16 cellular contexts compared by ENCODE assay signal in genomic region chr11:103849366-103849765, GRCh38.
"Had no signal": no experiment of that assay in that cellular context is flagged by ENCODE, and none has a peak within 500 bp of the region (broad histone marks: within the 10 kb centered on the region; RNA-seq: fewer than 3 reads in every experiment).

No MANE protein-coding gene starts in this region.

- H3K9me3 Mint-ChIP-seq: activated CD4-positive, alpha-beta T cell treated with anti-CD3 and anti-CD28 coated beads, Interleukin-2, amount 10 ng/mL, durations not matched to agents 7 days and 5 days; dendritic cell treated with granulocyte-macrophage colony-stimulating factor and Interleukin-4, amounts not matched to agents 40 ng/mL and 50 ng/mL, for 4 days; stimulated activated naive CD8-positive, alpha-beta T cell treated with anti-CD3 and anti-CD28 coated beads, Interleukin-15, amount 100 ng/mL, for 72 hours had no signal

- H3K4me3 ChIP-seq: prostate gland, right lobe of liver, SJSA1, spleen had no signal

- H3K27me3 ChIP-seq: right lobe of liver, SJSA1, spleen had no signal

- H3K27ac ChIP-seq: right lobe of liver, SJSA1, spleen had no signal

- H3K36me3 Mint-ChIP-seq: activated naive CD8-positive, alpha-beta T cell had no signal

- ATAC-seq: activated T-cell treated with anti-CD3 and anti-CD28 coated beads, Interleukin-2, amount 50 U/mL, for 72 hours; right lobe of liver; stimulated activated naive CD8-positive, alpha-beta T cell treated with anti-CD3 and anti-CD28 coated beads, Interleukin-15, amount 100 ng/mL, for 72 hours had no signal

- H3K4me3 Mint-ChIP-seq: activated CD4-positive, alpha-beta T cell treated with anti-CD3 and anti-CD28 coated beads, Interleukin-2, amount 10 ng/mL, durations not matched to agents 7 days and 5 days; activated naive CD8-positive, alpha-beta T cell; activated T-cell treated with anti-CD3 and anti-CD28 coated beads, Interleukin-2, amount 50 U/mL, for 72 hours; dendritic cell treated with granulocyte-macrophage colony-stimulating factor and Interleukin-4, amounts not matched to agents 40 ng/mL and 50 ng/mL, for 4 days; stimulated activated naive CD8-positive, alpha-beta T cell treated with anti-CD3 and anti-CD28 coated beads, Interleukin-15, amount 100 ng/mL, for 72 hours had no signal

- H3K27ac Mint-ChIP-seq: activated CD4-positive, alpha-beta T cell treated with anti-CD3 and anti-CD28 coated beads, Interleukin-2, amount 10 ng/mL, durations not matched to agents 7 days and 5 days; activated naive CD8-positive, alpha-beta T cell; activated T-cell treated with anti-CD3 and anti-CD28 coated beads, Interleukin-2, amount 50 U/mL, for 72 hours; dendritic cell treated with granulocyte-macrophage colony-stimulating factor and Interleukin-4, amounts not matched to agents 40 ng/mL and 50 ng/mL, for 4 days; stimulated activated naive CD8-positive, alpha-beta T cell treated with anti-CD3 and anti-CD28 coated beads, Interleukin-15, amount 100 ng/mL, for 72 hours had no signal

- H3K9me3 ChIP-seq: prostate gland, right lobe of liver, SJSA1, spleen had no signal

- H3K36me3 ChIP-seq: prostate gland, right lobe of liver, SJSA1, spleen had no signal

- H3K4me1 ChIP-seq: prostate gland, right lobe of liver, SJSA1, spleen had no signal

- DNase-seq: activated CD4-positive, alpha-beta T cell treated with anti-CD3 and anti-CD28 coated beads, Interleukin-2, amount 10 ng/mL, durations not matched to agents 7 days and 5 days; activated CD4-positive, CD25-positive, alpha-beta regulatory T cell; activated CD8-positive, alpha-beta memory T cell treated with anti-CD3 and anti-CD28 coated beads, Interleukin-2, amount 50 U/mL, for 48 hours; activated T-cell treated with anti-CD3 and anti-CD28 coated beads, Interleukin-2, amount 50 U/mL, for 72 hours; anterior cingulate cortex; caudate nucleus; hippocampal formation; kidney; right lobe of liver; spleen; stimulated activated naive CD8-positive, alpha-beta T cell treated with anti-CD3 and anti-CD28 coated beads, Interleukin-15, amount 100 ng/mL, for 72 hours; SW 1271 had no signal

- H3K4me1 Mint-ChIP-seq: activated CD4-positive, alpha-beta T cell treated with anti-CD3 and anti-CD28 coated beads, Interleukin-2, amount 10 ng/mL, durations not matched to agents 7 days and 5 days; stimulated activated naive CD8-positive, alpha-beta T cell treated with anti-CD3 and anti-CD28 coated beads, Interleukin-15, amount 100 ng/mL, for 72 hours had no signal

- H3K27me3 Mint-ChIP-seq: activated CD4-positive, alpha-beta T cell treated with anti-CD3 and anti-CD28 coated beads, Interleukin-2, amount 10 ng/mL, durations not matched to agents 7 days and 5 days; activated naive CD8-positive, alpha-beta T cell; stimulated activated naive CD8-positive, alpha-beta T cell treated with anti-CD3 and anti-CD28 coated beads, Interleukin-15, amount 100 ng/mL, for 72 hours had no signal
